16 cellular contexts compared by ENCODE assay signal in genomic region chr14:102994689-102995088, GRCh38.
"Had no signal": no experiment of that assay in that cellular context is flagged by ENCODE, and none has a peak within 500 bp of the region (broad histone marks: within the 10 kb centered on the region; RNA-seq: fewer than 3 reads in every experiment).

No MANE protein-coding gene starts in this region.

- H3K9me3 Mint-ChIP-seq: activated B cell treated with CpG ODN at 0.5 μM for 24 hours; activated CD4-positive, alpha-beta T cell treated with anti-CD3 and anti-CD28 coated beads, Interleukin-2, amount 10 ng/mL, durations not matched to agents 24 days and 14 days; central memory CD8-positive, alpha-beta T cell had no signal

- H3K27me3 ChIP-seq: body of pancreas, foreskin keratinocyte, heart left ventricle, tibial nerve had no signal

- H3K4me3 ChIP-seq: body of pancreas, heart left ventricle, left ventricle myocardium inferior, SK-N-MC, tibial nerve had no signal

- ATAC-seq: body of pancreas, foreskin keratinocyte had no signal

- H2AFZ ChIP-seq: parathyroid adenoma had no signal

- H3K4me1 ChIP-seq: body of pancreas, heart left ventricle, left ventricle myocardium inferior, parathyroid adenoma, tibial nerve had no signal

- DNase-seq: activated B cell treated with CpG ODN at 0.5 μM for 24 hours; activated CD4-positive, alpha-beta T cell treated with anti-CD3 and anti-CD28 coated beads, Interleukin-2, amount 10 ng/mL, durations not matched to agents 24 days and 14 days; activated naive CD4-positive, alpha-beta T cell treated with anti-CD3 and anti-CD28 coated beads, Interleukin-2, amount 50 U/mL, for 16 hours; activated T-cell treated with anti-CD3 and anti-CD28 coated beads for 4 hours; body of pancreas; endodermal cell; foreskin keratinocyte; left ventricle myocardium inferior; T-helper 1 cell had no signal

- H3K9ac ChIP-seq: parathyroid adenoma had no signal

- H3K27ac Mint-ChIP-seq: activated B cell treated with CpG ODN at 0.5 μM for 24 hours; activated CD4-positive, alpha-beta T cell treated with anti-CD3 and anti-CD28 coated beads, Interleukin-2, amount 10 ng/mL, durations not matched to agents 24 days and 14 days; dendritic cell treated with granulocyte-macrophage colony-stimulating factor and Interleukin-4, amounts not matched to agents 40 ng/mL and 50 ng/mL, for 4 days; endodermal cell had no signal

- H3K27ac ChIP-seq: body of pancreas, foreskin keratinocyte, heart left ventricle, left ventricle myocardium inferior, parathyroid adenoma, SK-N-MC had no signal

- FAIRE-seq: islet of Langerhans had no signal

- H3K27me3 Mint-ChIP-seq: activated B cell treated with CpG ODN at 0.5 μM for 24 hours; activated CD4-positive, alpha-beta T cell treated with anti-CD3 and anti-CD28 coated beads, Interleukin-2, amount 10 ng/mL, durations not matched to agents 24 days and 14 days; dendritic cell treated with granulocyte-macrophage colony-stimulating factor and Interleukin-4, amounts not matched to agents 40 ng/mL and 50 ng/mL, for 4 days had no signal

- H3K4me3 Mint-ChIP-seq: activated B cell treated with CpG ODN at 0.5 μM for 24 hours; activated CD4-positive, alpha-beta T cell treated with anti-CD3 and anti-CD28 coated beads, Interleukin-2, amount 10 ng/mL, durations not matched to agents 24 days and 14 days; central memory CD8-positive, alpha-beta T cell; dendritic cell treated with granulocyte-macrophage colony-stimulating factor and Interleukin-4, amounts not matched to agents 40 ng/mL and 50 ng/mL, for 4 days; endodermal cell had no signal

- H3K4me1 Mint-ChIP-seq: activated CD4-positive, alpha-beta T cell treated with anti-CD3 and anti-CD28 coated beads, Interleukin-2, amount 10 ng/mL, durations not matched to agents 24 days and 14 days; central memory CD8-positive, alpha-beta T cell; endodermal cell had no signal

- H3K9me3 ChIP-seq: body of pancreas, left ventricle myocardium inferior had no signal
